ENCODE assay signal across 12 cellular contexts in genomic region chr14:24031331-24031730, GRCh38. TPM values are rescaled to one million over a fixed set of nuclear protein-coding genes. Genes with fewer than 3 reads are reported as not detected.
"Had no signal": no experiment of that assay in that cellular context is flagged by ENCODE, and none has a peak within 500 bp of the region (broad histone marks: within the 10 kb centered on the region; RNA-seq: fewer than 3 reads in every experiment).

No MANE protein-coding gene starts in this region.

RNA-seq across cellular contexts. Expression of gene CARMIL3, which starts 20.5 kb away (rescaled TPM):
- total RNA-seq: ascending aorta, bronchial epithelial cell had no signal

RNA-seq across cellular contexts. Expression of gene CPNE6, which starts 40.0 kb away (rescaled TPM):
- total RNA-seq: activated naive CD4-positive, alpha-beta T cell treated with anti-CD3 and anti-CD28 coated beads for 36 hours; activated naive CD8-positive, alpha-beta T cell treated with anti-CD3 and anti-CD28 coated beads for 36 hours; activated T-cell treated with anti-CD3 and anti-CD28 coated beads, Interleukin-2, amount 50 U/mL, for 4 hours; activated T-helper 1 cell treated with anti-CD3 and anti-CD28 coated beads, Interleukin-12 subunit alpha, Interleukin-12 subunit beta, Interleukin-2, Interleukin-4 antibody, amounts not matched to agents 30 ng/mL and 10 ng/mL and 1 ng/mL, durations not matched to agents 14 hours and 24 hours and 36 hours; activated T-helper 17 cell treated with anti-CD3 and anti-CD28 coated beads, Interleukin-2, amount 50 U/mL, for 72 hours; activated T-helper 2 cell treated with anti-CD3 and anti-CD28 coated beads, Interferon-gamma antibody, Interleukin-2, Interleukin-4, amounts not matched to agents 10 μg/mL and 5 μg/mL and 100 μg/mL, durations not matched to agents 14 hours and 24 hours and 36 hours; ascending aorta; astrocyte; body of pancreas; breast epithelium; bronchial epithelial cell; chondrocyte had no signal
